In genomic region chr2:12057436-12058166, GRCh38 we compare ENCODE assay signal across 8 cellular contexts.
DNase-seq lines count a peak whose midpoint lies in the region; ATAC-seq and TF ChIP-seq lines count a peak whose summit lies in the region.

No MANE protein-coding gene starts in this region.

- H3K4me1 Mint-ChIP-seq in natural killer cell = peaks cover 90 to 92% of the 10 kb centered on the region in 2 donors

- peak overlapping the region; percentile 99 for H3K4me3 Mint-ChIP-seq in natural killer cell

- no peak for TF ChIP-seq CTCF in natural killer cell (IDR thresholded peaks at IDR 0.05)

- ATAC-seq in GM21423 (IDR thresholded peaks at IDR 0.05; ENCODE audit: unreplicated experiment) = peak; percentile 93
- peak; percentile 58 for ATAC-seq in HG03558 (IDR thresholded peaks at IDR 0.05; ENCODE audit: extremely low read depth, unreplicated experiment)
- peak; percentile 89 to 93 (median 89) for ATAC-seq in natural killer cell

- intact Hi-C loops in natural killer cell (cut with micrococcal nuclease) = loop anchor here (2.0 to 10.0 kb wide), 4 partner anchors 51 to 660 kb away; partner anchors contain the start of gene TRIB2

- H3K36me3 Mint-ChIP-seq in natural killer cell = peaks cover 13% of the 10 kb centered on the region

- peaks cover 0 to 3% of the 10 kb centered on the region in 2 donors for H3K9me3 Mint-ChIP-seq in natural killer cell

- peak overlapping the region; percentile 85 to 87 for H3K27ac Mint-ChIP-seq in natural killer cell

- DNase-seq in EH (ENCODE audit: low read depth) (peak; percentile 73), natural killer cell (peak; percentile 76), NCI-H446 (lab: John Stamatoyannopoulos, UW) (no peak), HCEC 1CT (no peak), cerebellar nuclear complex (lab: John Stamatoyannopoulos, UW) (no peak)
- DNase-seq in activated CD8-positive, alpha-beta memory T cell treated with anti-CD3 and anti-CD28 coated beads, Interleukin-2, amount 50 U/mL, for 4 hours = peak; percentile 41

- peaks cover 0 to 22% of the 10 kb centered on the region in 2 donors for H3K27me3 Mint-ChIP-seq in natural killer cell (ENCODE audit: low read depth in 2 of 2)

Comparison
In these comparisons a context has a peak if more than half of its experiments do, and no peak if none do; other contexts are left out.
1. DNase-seq: peak in EH (single experiment), activated CD8-positive, alpha-beta memory T cell treated with anti-CD3 and anti-CD28 coated beads, Interleukin-2, amount 50 U/mL, for 4 hours (single experiment) and natural killer cell (single experiment); none in NCI-H446 (0 of 2), HCEC 1CT (single experiment) and cerebellar nuclear complex (0 of 2).
2. Peak in every context shown above with its lines, with median percentiles within 50 percentile points of each other: ATAC-seq.